Comparison of ENCODE assay signal across 11 cellular contexts in genomic region chr3:111851511-111851954, GRCh38. TPM values are rescaled to one million over a fixed set of nuclear protein-coding genes. Genes with fewer than 3 reads are reported as not detected.
DNase-seq lines count a peak whose midpoint lies in the region; ATAC-seq and TF ChIP-seq lines count a peak whose summit lies in the region.
"Had no signal": no experiment of that assay in that cellular context is flagged by ENCODE, and none has a peak within 500 bp of the region (broad histone marks: within the 10 kb centered on the region; RNA-seq: fewer than 3 reads in every experiment).

No MANE protein-coding gene starts in this region.

- TF ChIP-seq CTCF in HCT116 (IDR thresholded peaks at IDR 0.05 in 2 of 3, conservative IDR thresholded peaks at IDR 0.05 in 1 of 3; ENCODE audit: borderline replicate concordance in 1 of 3, insufficient read depth in 1 of 3, low read depth in 2 of 3, low read length in 2 of 3) (no peak), colonic mucosa (IDR thresholded peaks at IDR 0.05) (no peak)

- H3K4me3 Mint-ChIP-seq in activated T-helper 17 cell treated with anti-CD3 and anti-CD28 coated beads, Interleukin-2, amount 50 U/mL, for 72 hours, result no peak overlapping the region
- H3K4me3 Mint-ChIP-seq in activated CD4-positive, alpha-beta memory T cell treated with anti-CD3 and anti-CD28 coated beads for 36 hours, result no peak overlapping the region

- intact Hi-C loops in HCT116 (cut with micrococcal nuclease), result no loop called here
- intact Hi-C loops in left cardiac atrium (cut with DNase I), result loop anchor here in 1 of 2 donors (10.0 kb wide), 1 partner anchor 47 kb away; no protein-coding TSS in a partner anchor
- intact Hi-C loops in activated CD4-positive, alpha-beta memory T cell treated with anti-CD3 and anti-CD28 coated beads for 36 hours (cut with micrococcal nuclease), result no loop called here
- intact Hi-C loops in colonic mucosa (cut with DNase I), result no loop called here

- H3K36me3 Mint-ChIP-seq in activated T-helper 17 cell treated with anti-CD3 and anti-CD28 coated beads, Interleukin-2, amount 50 U/mL, for 72 hours (ENCODE audit: low read depth), result no peaks in the 10 kb centered on the region
- H3K36me3 Mint-ChIP-seq in activated CD4-positive, alpha-beta memory T cell treated with anti-CD3 and anti-CD28 coated beads for 36 hours, result no peaks in the 10 kb centered on the region

- H3K4me2 ChIP-seq in HCT116 (ENCODE audit: low read length), result peak overlapping the region; percentile 64

- no TSS peak for BruUV-seq in HCT116 (replicated peaks; lab: Mats Ljungman, UMichigan)

- no peaks in the 10 kb centered on the region for H3K79me2 ChIP-seq in HCT116 (ENCODE audit: insufficient read depth, low read length)

- H3K4me1 Mint-ChIP-seq in activated T-helper 17 cell treated with anti-CD3 and anti-CD28 coated beads, Interleukin-2, amount 50 U/mL, for 72 hours, result no peaks in the 10 kb centered on the region
- peaks cover 9% of the 10 kb centered on the region for H3K4me1 Mint-ChIP-seq in activated CD4-positive, alpha-beta memory T cell treated with anti-CD3 and anti-CD28 coated beads for 36 hours (ENCODE audit: low read depth)

- no peak for TF ChIP-seq RAD21 in HCT116 (IDR thresholded peaks at IDR 0.05; ENCODE audit: low read depth)

- H4K20me1 ChIP-seq in HCT116 (ENCODE audit: insufficient read depth), result no peaks in the 10 kb centered on the region

- no peak overlapping the region for H3K27ac Mint-ChIP-seq in activated T-helper 17 cell treated with anti-CD3 and anti-CD28 coated beads, Interleukin-2, amount 50 U/mL, for 72 hours
- no peak overlapping the region for H3K27ac Mint-ChIP-seq in activated CD4-positive, alpha-beta memory T cell treated with anti-CD3 and anti-CD28 coated beads for 36 hours

- H3K27me3 Mint-ChIP-seq in activated T-helper 17 cell treated with anti-CD3 and anti-CD28 coated beads, Interleukin-2, amount 50 U/mL, for 72 hours, result peaks cover 4% of the 10 kb centered on the region
- H3K27me3 Mint-ChIP-seq in activated CD4-positive, alpha-beta memory T cell treated with anti-CD3 and anti-CD28 coated beads for 36 hours, result no peaks in the 10 kb centered on the region

- ATAC-seq in HCT116 (peak; percentile 55), left cardiac atrium (peak; percentile 30 to 88), GM21381 (IDR thresholded peaks at IDR 0.05; ENCODE audit: unreplicated experiment) (no peak)
- ATAC-seq in activated T-helper 17 cell treated with anti-CD3 and anti-CD28 coated beads, Interleukin-2, amount 50 U/mL, for 72 hours (replicated peaks), result peak; percentile 21
- no peak for ATAC-seq in activated CD4-positive, CD25-positive, alpha-beta regulatory T cell treated with anti-CD3 and anti-CD28 coated beads, Interleukin-2, amount 50 U/mL, for 24 hours
- ATAC-seq: mucosa of descending colon had no signal

- no peaks in the 10 kb centered on the region for H3K27me3 ChIP-seq in HCT116 (ENCODE audit: insufficient read depth, low read length)
- peaks cover 0 to 7% (median 0%) of the 10 kb centered on the region in 3 donors for H3K27me3 ChIP-seq in skeletal muscle tissue (ENCODE audit: control insufficient read depth in 3 of 3, insufficient read depth in 3 of 3, low read length in 3 of 3)
- no peaks in the 10 kb centered on the region for H3K27me3 ChIP-seq in colonic mucosa

- peak overlapping the region; percentile 84 for H3K27ac ChIP-seq in HCT116 (ENCODE audit: low read depth, low read length)
- peak overlapping the region; percentile 1 for H3K27ac ChIP-seq in skeletal muscle tissue (ENCODE audit: low read depth, low read length)
- no peak overlapping the region for H3K27ac ChIP-seq in colonic mucosa

- no peaks in the 10 kb centered on the region for H3K9me3 ChIP-seq in HCT116 (ENCODE audit: control insufficient read depth in 1 of 2, insufficient read depth in 1 of 2, low read depth in 1 of 2, low read length in 2 of 2)
- H3K9me3 ChIP-seq in skeletal muscle tissue (ENCODE audit: control insufficient read depth in 3 of 3, low read length in 3 of 3), result no peaks in the 10 kb centered on the region
- H3K9me3 ChIP-seq in colonic mucosa, result no peaks in the 10 kb centered on the region
- H3K9me3 ChIP-seq: mucosa of descending colon had no signal

- H3K4me1 ChIP-seq in HCT116 (ENCODE audit: control insufficient read depth in 1 of 2, insufficient read depth in 2 of 2, low read length in 2 of 2), result peaks cover 67 to 98% of the 10 kb centered on the region in 2 experiments
- peaks cover 0 to 2% (median 0%) of the 10 kb centered on the region in 3 donors for H3K4me1 ChIP-seq in skeletal muscle tissue (ENCODE audit: control insufficient read depth in 3 of 3, insufficient read depth in 3 of 3, low read length in 3 of 3)
- H3K4me1 ChIP-seq in colonic mucosa, result no peaks in the 10 kb centered on the region

- POLR2A ChIA-PET in HCT116 (lab: Charles Lee), result interaction anchor here (0.8 to 2.0 kb wide), 7 partner anchors 9 to 127 kb away, joined by 3 to 6 read pairs (median 4); no protein-coding TSS in a partner anchor
- POLR2A ChIA-PET in activated CD4-positive, alpha-beta memory T cell treated with anti-CD3 and anti-CD28 coated beads for 36 hours (lab: Charles Lee), result interaction anchor here (0.6 kb wide), 1 partner anchor 88 kb away, joined by 3 read pairs; no protein-coding TSS in a partner anchor

- H3K36me3 ChIP-seq in HCT116 (ENCODE audit: control insufficient read depth in 1 of 2, insufficient read depth in 2 of 2, low read length in 2 of 2) (no peaks in the 10 kb centered on the region), skeletal muscle tissue (ENCODE audit: control insufficient read depth in 3 of 3, insufficient read depth in 3 of 3, low read length in 3 of 3) (no peaks in the 10 kb centered on the region), colonic mucosa (no peaks in the 10 kb centered on the region)

- CTCF ChIA-PET in HCT116 (lab: Charles Lee), result interaction anchor here (1.2 kb wide), 2 partner anchors 9 to 162 kb away, joined by 4 read pairs; no protein-coding TSS in a partner anchor
- CTCF ChIA-PET in activated CD4-positive, alpha-beta memory T cell treated with anti-CD3 and anti-CD28 coated beads for 36 hours (lab: Charles Lee), result no interaction called here

- peak overlapping the region; percentile 47 for H3K9ac ChIP-seq in HCT116 (ENCODE audit: low read length)
- no peak overlapping the region for H3K9ac ChIP-seq in skeletal muscle tissue (ENCODE audit: low read depth in 1 of 3, low read length in 3 of 3)
- no peak overlapping the region for H3K9ac ChIP-seq in colonic mucosa (ENCODE audit: low read depth in 2 of 2, low read length in 2 of 2)

- no peaks in the 10 kb centered on the region for H3K9me3 Mint-ChIP-seq in activated T-helper 17 cell treated with anti-CD3 and anti-CD28 coated beads, Interleukin-2, amount 50 U/mL, for 72 hours
- no peaks in the 10 kb centered on the region for H3K9me3 Mint-ChIP-seq in activated CD4-positive, alpha-beta memory T cell treated with anti-CD3 and anti-CD28 coated beads for 36 hours

- DNase-seq in HCT116 (ENCODE audit: low read depth, low spot score), result peak; percentile 86
- DNase-seq in left cardiac atrium, result no peak
- no peak for DNase-seq in activated CD4-positive, alpha-beta memory T cell treated with anti-CD3 and anti-CD28 coated beads for 36 hours
- DNase-seq in colonic mucosa, result no peak
- DNase-seq: mucosa of descending colon, NCI-H2029 treated with DMSO at 0.1 percent for 48 hours, SIG-M5 had no signal

- no peak for TF ChIP-seq POLR2A in HCT116 (IDR thresholded peaks at IDR 0.05; ENCODE audit: borderline replicate concordance, extremely low read depth, insufficient read depth, insufficient read length)

- peak overlapping the region; percentile 55 for H2AFZ ChIP-seq in HCT116 (ENCODE audit: low read depth, low read length, poor library complexity, severe bottlenecking)

- RAD21 ChIA-PET in HCT116 (lab: Charles Lee; ENCODE audit: low non-redundant PET in 1 of 2, low total read pairs in 2 of 2, uncharacterized antibody in 2 of 2, unreplicated experiment in 2 of 2), result interaction anchor here in 1 of 2 experiments (0.5 kb wide), 1 partner anchor 24 kb away, joined by 3 read pairs; no protein-coding TSS in a partner anchor

- peak overlapping the region in 1 of 2 experiments; percentile 29; a peak in 2 of 4 replicates for H3K4me3 ChIP-seq in HCT116 (replicated peaks in 1 of 2; ENCODE audit: low read depth in 1 of 2, low read length in 2 of 2)
- H3K4me3 ChIP-seq in skeletal muscle tissue (ENCODE audit: low read length in 3 of 3), result no peak overlapping the region
- H3K4me3 ChIP-seq in colonic mucosa, result no peak overlapping the region
- H3K4me3 ChIP-seq: mucosa of descending colon had no signal

- H3K9me2 ChIP-seq in HCT116 (ENCODE audit: insufficient read depth), result no peaks in the 10 kb centered on the region

TF ChIP-seq in HCT116, 20 proteins besides CTCF, POLR2A, EP300 and RAD21 (continues in another document):
- TF ChIP-seq REST (IDR thresholded peaks at IDR 0.05; ENCODE audit: low read depth), result no peak
- TF ChIP-seq CEBPB (IDR thresholded peaks at IDR 0.05; ENCODE audit: low read depth), result peak; percentile 70

RNA-seq across cellular contexts. Expression of gene PHLDB2, which starts 7.5 kb away (rescaled TPM):
- 143 TPM for total RNA-seq in HCT116 (2021; ENCODE audit: unreplicated experiment)
- polyA plus RNA-seq in HCT116 (2012), result 37.9 and 46.8 TPM in 2 replicates
- 1 to 10 TPM; 2.9 TPM for total RNA-seq in activated T-helper 17 cell treated with anti-CD3 and anti-CD28 coated beads, Interleukin-2, amount 50 U/mL, for 72 hours
- 10 to 100 TPM; 29.0 to 31.2 TPM for total RNA-seq in left cardiac atrium
- 54.3 TPM for total RNA-seq in skeletal muscle tissue
- 1 to 10 TPM; 2.1 TPM for total RNA-seq in activated CD4-positive, alpha-beta memory T cell treated with anti-CD3 and anti-CD28 coated beads for 36 hours
- 10 to 100 TPM in 1 of 2 donors, 1 to 10 TPM in 1; 3.1 to 33.4 TPM for total RNA-seq in colonic mucosa

Comparison
In these comparisons a context has a peak if more than half of its experiments do, and no peak if none do; other contexts are left out.
1. ATAC-seq: peak in HCT116 (single experiment), activated T-helper 17 cell treated with anti-CD3 and anti-CD28 coated beads, Interleukin-2, amount 50 U/mL, for 72 hours (single experiment) and left cardiac atrium (2 of 2); none in activated CD4-positive, CD25-positive, alpha-beta regulatory T cell treated with anti-CD3 and anti-CD28 coated beads, Interleukin-2, amount 50 U/mL, for 24 hours (0 of 2) and GM21381 (single experiment).